In genomic region chr21:37292946-37293345, GRCh38 we compare ENCODE assay signal across 17 cellular contexts. TPM values are rescaled to one million over a fixed set of nuclear protein-coding genes. Genes with fewer than 3 reads are reported as not detected.
DNase-seq lines count a peak whose midpoint lies in the region; ATAC-seq, FAIRE-seq and TF ChIP-seq lines count a peak whose summit lies in the region.
"Had no signal": no experiment of that assay in that cellular context is flagged by ENCODE, and none has a peak within 500 bp of the region (broad histone marks: within the 10 kb centered on the region; RNA-seq: fewer than 3 reads in every experiment).

No MANE protein-coding gene starts in this region.

- H3K18ac ChIP-seq in IMR-90 (ENCODE audit: low read depth, low read length), result no peak overlapping the region

- in situ Hi-C loops in IMR-90 (cut with MboI; ENCODE audit: low sequenced_read_pairs), result no loop called here

- H3K23ac ChIP-seq in IMR-90 (ENCODE audit: low read depth, low read length), result no peak overlapping the region

- TF ChIP-seq POLR2A in IMR-90 (IDR thresholded peaks at IDR 0.05; ENCODE audit: low read depth, low read length), result no peak

- H3K9ac ChIP-seq in IMR-90 (ENCODE audit: low read depth, low read length) (no peak overlapping the region), adipocyte (ENCODE audit: low read length) (no peak overlapping the region), fibroblast of lung (ENCODE audit: insufficient read depth, low read length) (no peak overlapping the region)

- intact Hi-C loops in IMR-90 (cut with micrococcal nuclease), result no loop called here

- no peak overlapping the region for H2BK5ac ChIP-seq in IMR-90 (ENCODE audit: low read depth, low read length, poor library complexity, severe bottlenecking)

- WGBS in IMR-90 (ENCODE audit: extremely low coverage in 2 of 2, insufficient read length in 1 of 2), 2 experiments, result no CpG with 5 or more reads among the region's 3 CpGs

- dilution Hi-C loops in IMR-90 (cut with HindIII; ENCODE audit: low sequenced_read_pairs, unreplicated experiment), result no loop called here

- CTCF ChIA-PET in IMR-90 (lab: Yijun Ruan, JAX), result no interaction called here
- CTCF ChIA-PET in activated naive CD4-positive, alpha-beta T cell treated with anti-CD3 and anti-CD28 coated beads, Interleukin-2, amount 10 ng/mL, durations not matched to agents 7 days and 5 days (lab: Charles Lee), result no interaction called here

- POLR2A ChIA-PET in IMR-90 (lab: Charles Lee; ENCODE audit: unreplicated experiment), result no interaction called here

- H3K36me3 ChIP-seq in IMR-90 (ENCODE audit: control insufficient read depth, insufficient read depth, low read length) (no peaks in the 10 kb centered on the region), adipocyte (ENCODE audit: control insufficient read depth, insufficient read depth, low read length, severe bottlenecking) (no peaks in the 10 kb centered on the region), fibroblast of lung (ENCODE audit: control insufficient read depth, insufficient read depth, low read length) (no peaks in the 10 kb centered on the region)

- H3K4me3 ChIP-seq in IMR-90 (ENCODE audit: insufficient read depth, low read depth, low read length), result no peak overlapping the region
- no peak overlapping the region for H3K4me3 ChIP-seq in adipocyte (ENCODE audit: low read length)
- no peak overlapping the region for H3K4me3 ChIP-seq in fibroblast of lung (replicated peaks in 1 of 4; ENCODE audit: control extremely low read depth in 1 of 4, insufficient read depth in 1 of 4, low read depth in 3 of 4, low read length in 4 of 4)

- no peak overlapping the region for H2BK15ac ChIP-seq in IMR-90 (ENCODE audit: low read depth, low read length)

- no peak for FAIRE-seq in RCC 7860 (lab: Jason Lieb, UNC)

- no peak overlapping the region for H3K14ac ChIP-seq in IMR-90 (replicated peaks; ENCODE audit: low read depth, low read length)

- no peak overlapping the region for H2BK120ac ChIP-seq in IMR-90 (ENCODE audit: low read depth, low read length)

- no peaks in the 10 kb centered on the region for H3K79me2 ChIP-seq in fibroblast of lung (ENCODE audit: control insufficient read depth, insufficient read depth, low read length)

- H4K5ac ChIP-seq in IMR-90 (ENCODE audit: low read depth, low read length), result no peak overlapping the region

- no peaks in the 10 kb centered on the region for H3K79me1 ChIP-seq in IMR-90 (ENCODE audit: low read depth in 1 of 2, low read length in 2 of 2)

- H3K4me1 ChIP-seq in IMR-90 (ENCODE audit: control insufficient read depth, insufficient read depth, low read length) (no peaks in the 10 kb centered on the region), adipocyte (ENCODE audit: control insufficient read depth, insufficient read depth, low read length) (peaks cover 6% of the 10 kb centered on the region), fibroblast of lung (ENCODE audit: control insufficient read depth, extremely low read depth, insufficient read depth, low read length) (no peaks in the 10 kb centered on the region)

- no peak overlapping the region for H3K4me3 Mint-ChIP-seq in nephron
- H3K4me3 Mint-ChIP-seq in activated naive CD4-positive, alpha-beta T cell treated with anti-CD3 and anti-CD28 coated beads, Interleukin-2, amount 10 ng/mL, durations not matched to agents 7 days and 5 days, result no peak overlapping the region
- H3K4me3 Mint-ChIP-seq: CD14-positive monocyte had no signal

- no peaks in the 10 kb centered on the region for H3K9me3 Mint-ChIP-seq in nephron
- H3K9me3 Mint-ChIP-seq in activated naive CD4-positive, alpha-beta T cell treated with anti-CD3 and anti-CD28 coated beads, Interleukin-2, amount 10 ng/mL, durations not matched to agents 7 days and 5 days, result no peaks in the 10 kb centered on the region
- H3K9me3 Mint-ChIP-seq: CD14-positive monocyte had no signal

- H3K27ac ChIP-seq in IMR-90 (ENCODE audit: insufficient read depth, low read length), result no peak overlapping the region
- no peak overlapping the region for H3K27ac ChIP-seq in fibroblast of lung (ENCODE audit: insufficient read depth, low read length)
- H3K27ac ChIP-seq: HL-60 had no signal

- no peaks in the 10 kb centered on the region for H3K9me1 ChIP-seq in IMR-90 (ENCODE audit: insufficient read depth, low read length)

- H4K91ac ChIP-seq in IMR-90 (ENCODE audit: insufficient read depth, low read depth, low read length), result no peak overlapping the region

- H3K4me2 ChIP-seq in IMR-90 (ENCODE audit: low read depth, low read length), result no peak overlapping the region
- H3K4me2 ChIP-seq in fibroblast of lung (ENCODE audit: extremely low read depth, insufficient read depth, low read length), result no peak overlapping the region

- H2AFZ ChIP-seq in IMR-90 (replicated peaks; ENCODE audit: low read length, poor library complexity), result no peak overlapping the region
- no peak overlapping the region for H2AFZ ChIP-seq in fibroblast of lung (ENCODE audit: low read length)

- H3K27me3 Mint-ChIP-seq in nephron (ENCODE audit: low read depth), result peaks cover 3% of the 10 kb centered on the region
- H3K27me3 Mint-ChIP-seq in activated naive CD4-positive, alpha-beta T cell treated with anti-CD3 and anti-CD28 coated beads, Interleukin-2, amount 10 ng/mL, durations not matched to agents 7 days and 5 days, result peaks cover 24% of the 10 kb centered on the region

- peak overlapping the region in 2 of 3 experiments; percentile 65 to 82 for H3K27ac Mint-ChIP-seq in nephron
- no peak overlapping the region for H3K27ac Mint-ChIP-seq in activated naive CD4-positive, alpha-beta T cell treated with anti-CD3 and anti-CD28 coated beads, Interleukin-2, amount 10 ng/mL, durations not matched to agents 7 days and 5 days
- H3K27ac Mint-ChIP-seq: CD14-positive monocyte had no signal

- H3K4me1 Mint-ChIP-seq in nephron, result peaks cover 50% of the 10 kb centered on the region
- no peaks in the 10 kb centered on the region for H3K4me1 Mint-ChIP-seq in activated naive CD4-positive, alpha-beta T cell treated with anti-CD3 and anti-CD28 coated beads, Interleukin-2, amount 10 ng/mL, durations not matched to agents 7 days and 5 days
- H3K4me1 Mint-ChIP-seq: CD14-positive monocyte had no signal

- no peak for TF ChIP-seq RAD21 in IMR-90 (IDR thresholded peaks at IDR 0.05; ENCODE audit: low read length)

- H3K9me3 ChIP-seq in IMR-90 (ENCODE audit: control insufficient read depth, insufficient read depth, low read length), result no peaks in the 10 kb centered on the region
- no peaks in the 10 kb centered on the region for H3K9me3 ChIP-seq in adipocyte (ENCODE audit: control insufficient read depth, low read length)
- no peaks in the 10 kb centered on the region for H3K9me3 ChIP-seq in fibroblast of lung (ENCODE audit: control insufficient read depth, insufficient read depth, low read depth, low read length)

- DNase-seq in IMR-90, result peak; percentile 22
- peak; percentile 49 for DNase-seq in adipocyte (ENCODE audit: low read depth)
- DNase-seq in fibroblast of lung (ENCODE audit: low read depth in 2 of 2), result peak; percentile 1 to 44
- DNase-seq in RCC 7860 (ENCODE audit: low spot score), result no peak
- DNase-seq in activated naive CD4-positive, alpha-beta T cell treated with anti-CD3 and anti-CD28 coated beads, Interleukin-2, amount 10 ng/mL, durations not matched to agents 7 days and 5 days, result no peak
- DNase-seq: AML-193, COR-L47, H7, NCI-H1436, NCI-H2029, NCI-H2171 treated with DMSO at 0.1 percent for 48 hours, NCI-H446 treated with DMSO at 0.1 percent for 48 hours, PC-3 had no signal

- H3K56ac ChIP-seq in IMR-90 (ENCODE audit: extremely low read depth, insufficient read depth, low read length), result no peak overlapping the region

- no peak for ATAC-seq in IMR-90 (ENCODE audit: low read depth)
- no peak for ATAC-seq in GM18861 (IDR thresholded peaks at IDR 0.05; ENCODE audit: unreplicated experiment)
- ATAC-seq: PC-3 had no signal

- H4K20me1 ChIP-seq in IMR-90 (ENCODE audit: insufficient read depth, low read length), result no peaks in the 10 kb centered on the region
- H4K20me1 ChIP-seq in fibroblast of lung (ENCODE audit: control insufficient read depth, extremely low read depth, insufficient read depth, low read length), result no peaks in the 10 kb centered on the region

- H3K36me3 Mint-ChIP-seq in nephron (ENCODE audit: low read depth), result no peaks in the 10 kb centered on the region
- H3K36me3 Mint-ChIP-seq in activated naive CD4-positive, alpha-beta T cell treated with anti-CD3 and anti-CD28 coated beads, Interleukin-2, amount 10 ng/mL, durations not matched to agents 7 days and 5 days, result no peaks in the 10 kb centered on the region
- H3K36me3 Mint-ChIP-seq: CD14-positive monocyte had no signal

- H2AK5ac ChIP-seq in IMR-90 (ENCODE audit: low read depth, low read length), result no peak overlapping the region

- no peak overlapping the region for H4K8ac ChIP-seq in IMR-90 (ENCODE audit: low read depth in 2 of 2, low read length in 2 of 2)

- no peak overlapping the region for H3K4ac ChIP-seq in IMR-90 (ENCODE audit: low read depth, low read length)

- BruUV-seq in IMR-90 (replicated peaks; lab: Mats Ljungman, UMichigan), result no TSS peak

- TF ChIP-seq CTCF in IMR-90 (conservative IDR thresholded peaks at IDR 0.05; ENCODE audit: low read depth, low read length) (no peak), fibroblast of lung (conservative IDR thresholded peaks at IDR 0.05 in 1 of 2, IDR thresholded peaks at IDR 0.05 in 1 of 2; ENCODE audit: low read depth in 1 of 2, low read length in 2 of 2) (no peak), nephron (IDR thresholded peaks at IDR 0.05; ENCODE audit: unreplicated experiment in 3 of 3) (no peak)

- no peak overlapping the region for H2BK20ac ChIP-seq in IMR-90 (ENCODE audit: low read depth, low read length)

- no peak overlapping the region for H2AK9ac ChIP-seq in IMR-90 (replicated peaks; ENCODE audit: low read depth, low read length, poor library complexity)

- H3K27me3 ChIP-seq in IMR-90 (ENCODE audit: control insufficient read depth, insufficient read depth, low read length) (peaks cover 8% of the 10 kb centered on the region), adipocyte (replicated peaks; ENCODE audit: control insufficient read depth, insufficient read depth, low read length) (peaks cover 4% of the 10 kb centered on the region), fibroblast of lung (ENCODE audit: control insufficient read depth, insufficient read depth, low read length) (no peaks in the 10 kb centered on the region)

RNA-seq across cellular contexts. Expression of gene VPS26C, which starts 25.8 kb away (rescaled TPM):
- total RNA-seq in IMR-90 (2012; rRNA removed) (30.0 and 36.6 TPM in 2 replicates), fibroblast of lung (68.8 and 84.4 TPM in 2 replicates)
- polyA plus RNA-seq in IMR-90 (2012; rRNA removed) (27.0 and 30.0 TPM in 2 replicates), fibroblast of lung (55.9 and 61.4 TPM in 2 replicates)
- polyA plus RNA-seq in IMR-90 (2012; cell fraction: cytosol; rRNA removed), result 16.3 and 24.0 TPM in 2 replicates
- 22.7 and 40.3 TPM in 2 replicates for polyA plus RNA-seq in IMR-90 (2012; cell fraction: nucleus; rRNA removed; ENCODE audit: low replicate concordance)
- polyA plus RNA-seq in fibroblast of lung (2012), result 39.2 and 47.7 TPM in 2 replicates
- 45.0 and 47.4 TPM in 2 replicates for polyA minus RNA-seq in fibroblast of lung (ENCODE audit: low replicate concordance)

Comparison
In these comparisons a context has a peak if more than half of its experiments do, and no peak if none do; other contexts are left out.
1. DNase-seq: peak in IMR-90 (single experiment), adipocyte (single experiment) and fibroblast of lung (2 of 2); none in RCC 7860 (single experiment) and activated naive CD4-positive, alpha-beta T cell treated with anti-CD3 and anti-CD28 coated beads, Interleukin-2, amount 10 ng/mL, durations not matched to agents 7 days and 5 days (single experiment).